Comparison of ENCODE assay signal across 1 cellular context in genomic region chr1:32142446-32143301, GRCh38.
TF ChIP-seq lines count a peak whose summit lies in the region.

No MANE protein-coding gene starts in this region.

TF ChIP-seq in HEK293, 187 proteins besides CTCF, POLR2A, EP300 and RAD21 (continued from another document):
- peak; percentile 71 for TF ChIP-seq BCL6B (tag by site-specific recombination; IDR thresholded peaks at IDR 0.05)
- TF ChIP-seq ZNF280D (tag by site-specific recombination; IDR thresholded peaks at IDR 0.05), result 0 out of 2 replicates have a peak, but pooled peaks have one; percentile 7
- TF ChIP-seq ZNF341 (tag by site-specific recombination; IDR thresholded peaks at IDR 0.05; ENCODE audit: low read depth), result peak; percentile 43; the same call in 1 of the 2 replicates
- TF ChIP-seq ZNF426 (tag by site-specific recombination; IDR thresholded peaks at IDR 0.05), result no peak
- no peak for TF ChIP-seq ZNF18 (tag by site-specific recombination; IDR thresholded peaks at IDR 0.05)
- no peak for TF ChIP-seq ZNF239 (tag by site-specific recombination; IDR thresholded peaks at IDR 0.05)
- TF ChIP-seq GLI2 (tag by site-specific recombination; IDR thresholded peaks at IDR 0.05; ENCODE audit: borderline replicate concordance, low read depth), result no peak
- no peak for TF ChIP-seq OSR2 (tag by site-specific recombination; IDR thresholded peaks at IDR 0.05)
- TF ChIP-seq PRDM6 (tag by site-specific recombination; IDR thresholded peaks at IDR 0.05), result no peak
- no peak for TF ChIP-seq SP3 (tag by site-specific recombination; IDR thresholded peaks at IDR 0.05)
- TF ChIP-seq MEIS1 (CRISPR knock-in tag; IDR thresholded peaks at IDR 0.05; ENCODE audit: borderline replicate concordance), result no peak
- no peak for TF ChIP-seq ZNF335 (tag by site-specific recombination; conservative IDR thresholded peaks at IDR 0.05)
- peak; percentile 28; the same call in 1 of the 2 replicates for TF ChIP-seq ZNF629 (tag by site-specific recombination; IDR thresholded peaks at IDR 0.05)
TF ChIP-seq in HEK293: peak in this region for 8.
